In the genomic region with DNA sequence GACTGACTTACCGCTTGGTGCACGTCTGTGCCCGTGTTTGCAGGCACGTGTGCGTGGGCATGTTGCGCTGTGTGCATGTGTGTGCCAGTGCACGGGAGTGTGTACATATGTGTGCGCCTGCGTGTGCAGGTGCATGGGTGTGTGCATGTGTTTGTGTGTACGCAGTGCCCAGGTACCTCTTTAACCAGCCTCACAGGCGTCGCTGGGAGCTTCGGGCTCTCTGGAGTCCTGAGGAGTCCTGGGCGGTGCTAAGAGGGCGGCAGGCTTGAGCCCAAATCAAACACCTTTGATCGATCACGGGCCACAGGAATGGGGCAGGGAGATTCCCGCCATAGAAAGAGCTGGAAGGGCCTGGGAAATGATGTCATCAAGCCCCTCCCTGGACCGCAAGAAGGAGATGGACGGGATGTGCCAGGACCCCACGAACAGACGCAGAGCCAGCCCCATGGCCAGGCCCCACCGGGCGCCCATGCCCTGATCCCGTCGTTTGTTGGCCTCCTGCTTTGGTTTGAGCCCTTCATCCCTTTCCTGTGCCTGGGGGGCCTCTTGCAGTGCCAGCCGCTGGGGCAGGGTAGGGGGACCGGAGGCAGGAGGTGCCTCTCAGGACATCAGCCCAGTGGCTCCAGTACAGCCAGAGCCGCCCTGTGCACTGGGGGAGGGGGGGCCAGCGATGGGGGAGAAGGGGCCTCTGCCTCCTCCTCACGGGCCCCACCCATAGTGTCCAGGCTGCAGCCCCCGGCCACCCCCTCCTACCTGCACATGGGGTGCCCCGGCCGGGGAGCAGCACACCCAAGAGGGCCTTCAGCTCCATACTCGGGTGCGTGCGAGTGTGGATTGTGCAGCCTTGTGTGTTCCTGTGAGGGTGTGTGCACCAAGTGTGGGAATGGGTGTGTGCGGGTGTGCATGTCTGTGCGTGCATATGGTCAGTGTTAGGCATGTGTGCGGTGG, we compare ENCODE assay signal across 14 cellular contexts. TPM values are rescaled to one million over a fixed set of nuclear protein-coding genes. Genes with fewer than 3 reads are reported as not detected.
"Had no signal": no experiment of that assay in that cellular context is flagged by ENCODE, and none has a peak within 500 bp of the region (broad histone marks: within the 10 kb centered on the region; RNA-seq: fewer than 3 reads in every experiment).

No MANE protein-coding gene starts in this region.

- ATAC-seq: foreskin keratinocyte; heart left ventricle; naive thymus-derived CD4-positive, alpha-beta T cell had no signal

- H3K4me3 ChIP-seq: cardiac muscle cell, heart left ventricle, stomach, vagina had no signal

- H3K4me1 Mint-ChIP-seq: activated CD4-positive, alpha-beta memory T cell treated with anti-CD3 and anti-CD28 coated beads, Interleukin-2, amount 10 ng/mL, durations not matched to agents 7 days and 5 days; naive thymus-derived CD4-positive, alpha-beta T cell had no signal

- H3K36me3 Mint-ChIP-seq: naive thymus-derived CD4-positive, alpha-beta T cell had no signal

- H3K27ac ChIP-seq: cardiac muscle cell, foreskin keratinocyte, heart left ventricle, stomach, vagina had no signal

- DNase-seq: activated CD4-positive, alpha-beta memory T cell treated with anti-CD3 and anti-CD28 coated beads, Interleukin-2, amount 10 ng/mL, durations not matched to agents 7 days and 5 days; activated CD4-positive, CD25-positive, alpha-beta regulatory T cell treated with anti-CD3 and anti-CD28 coated beads, Interleukin-2, amount 50 U/mL, for 72 hours; activated naive CD4-positive, alpha-beta T cell treated with anti-CD3 and anti-CD28 coated beads for 36 hours; foreskin keratinocyte; naive thymus-derived CD4-positive, alpha-beta T cell; occipital lobe; stimulated activated CD4-positive, alpha-beta T cell treated with anti-CD3 and anti-CD28 coated beads, Interleukin-12 subunit alpha, Interleukin-12 subunit beta, amount 100 ng/mL, for 4 hours; stomach had no signal

- H3K36me3 ChIP-seq: cardiac muscle cell, heart left ventricle, stomach, vagina had no signal

- H3K9me3 ChIP-seq: heart left ventricle, stomach, vagina had no signal

- H3K9me3 Mint-ChIP-seq: activated CD4-positive, alpha-beta memory T cell treated with anti-CD3 and anti-CD28 coated beads, Interleukin-2, amount 10 ng/mL, durations not matched to agents 7 days and 5 days; activated naive CD4-positive, alpha-beta T cell treated with anti-CD3 and anti-CD28 coated beads for 36 hours; activated T-helper 1 cell treated with anti-CD3 and anti-CD28 coated beads, Interleukin-12 subunit alpha, Interleukin-12 subunit beta, Interleukin-2, Interleukin-4 antibody, amounts not matched to agents 30 ng/mL and 10 ng/mL and 1 ng/mL, durations not matched to agents 14 hours and 24 hours and 36 hours; naive thymus-derived CD4-positive, alpha-beta T cell had no signal

- H3K27ac Mint-ChIP-seq: activated CD4-positive, alpha-beta memory T cell treated with anti-CD3 and anti-CD28 coated beads, Interleukin-2, amount 10 ng/mL, durations not matched to agents 7 days and 5 days; activated naive CD4-positive, alpha-beta T cell treated with anti-CD3 and anti-CD28 coated beads for 36 hours; activated T-helper 1 cell treated with anti-CD3 and anti-CD28 coated beads, Interleukin-12 subunit alpha, Interleukin-12 subunit beta, Interleukin-2, Interleukin-4 antibody, amounts not matched to agents 30 ng/mL and 10 ng/mL and 1 ng/mL, durations not matched to agents 14 hours and 24 hours and 36 hours; naive thymus-derived CD4-positive, alpha-beta T cell had no signal

- H3K4me3 Mint-ChIP-seq: activated CD4-positive, alpha-beta memory T cell treated with anti-CD3 and anti-CD28 coated beads, Interleukin-2, amount 10 ng/mL, durations not matched to agents 7 days and 5 days; activated naive CD4-positive, alpha-beta T cell treated with anti-CD3 and anti-CD28 coated beads for 36 hours; activated T-helper 1 cell treated with anti-CD3 and anti-CD28 coated beads, Interleukin-12 subunit alpha, Interleukin-12 subunit beta, Interleukin-2, Interleukin-4 antibody, amounts not matched to agents 30 ng/mL and 10 ng/mL and 1 ng/mL, durations not matched to agents 14 hours and 24 hours and 36 hours; naive thymus-derived CD4-positive, alpha-beta T cell had no signal

- H3K4me1 ChIP-seq: foreskin keratinocyte had no signal

- H3K27me3 ChIP-seq: cardiac muscle cell, vagina had no signal

RNA-seq across cellular contexts. Expression of a gene that starts 5.8 kb away (rescaled TPM):
- total RNA-seq: activated naive CD4-positive, alpha-beta T cell treated with anti-CD3 and anti-CD28 coated beads for 36 hours; endothelial cell of umbilical vein; pulmonary artery endothelial cell had no signal
- polyA plus RNA-seq: endothelial cell of umbilical vein; naive thymus-derived CD4-positive, alpha-beta T cell had no signal
